Comparison of ENCODE assay signal across 9 cellular contexts in genomic region chr1:203368624-203369451, GRCh38. TPM values are rescaled to one million over a fixed set of nuclear protein-coding genes. Genes with fewer than 3 reads are reported as not detected.
DNase-seq lines count a peak whose midpoint lies in the region; ATAC-seq and TF ChIP-seq lines count a peak whose summit lies in the region.
"Had no signal": no experiment of that assay in that cellular context is flagged by ENCODE, and none has a peak within 500 bp of the region (broad histone marks: within the 10 kb centered on the region; RNA-seq: fewer than 3 reads in every experiment).

No MANE protein-coding gene starts in this region.

- H3K9me3 ChIP-seq in hepatocyte (ENCODE audit: low read depth) (no peaks in the 10 kb centered on the region), thyroid gland (no peaks in the 10 kb centered on the region)

- WGBS in hepatocyte (ENCODE audit: low lambda C conversion rate, missing lambda C conversion rate), result 78% methylated on average over 6 of the region's 6 CpGs
- 75 to 77% methylated on average over 4 to 5 of the region's 6 CpGs for WGBS in thyroid gland, 2 donors

- intact Hi-C loops in thyroid gland (cut with DNase I), result no loop called here
- intact Hi-C loops in activated naive CD4-positive, alpha-beta T cell treated with anti-CD3 and anti-CD28 coated beads for 36 hours (cut with micrococcal nuclease), result no loop called here

- H3K27ac ChIP-seq in HL-60 (replicated peaks), result no peak overlapping the region
- no peak overlapping the region for H3K27ac ChIP-seq in hepatocyte
- no peak overlapping the region for H3K27ac ChIP-seq in thyroid gland

- H3K9me2 ChIP-seq in hepatocyte (replicated peaks; ENCODE audit: insufficient read depth), result no peaks in the 10 kb centered on the region

- no peaks in the 10 kb centered on the region for H3K79me2 ChIP-seq in hepatocyte

- H3K36me3 ChIP-seq in hepatocyte (replicated peaks; ENCODE audit: insufficient read depth, low read depth) (no peaks in the 10 kb centered on the region), thyroid gland (no peaks in the 10 kb centered on the region)

- H3K27ac Mint-ChIP-seq in activated naive CD4-positive, alpha-beta T cell treated with anti-CD3 and anti-CD28 coated beads for 36 hours, result no peak overlapping the region

- DNase-seq in HL-60 (ENCODE audit: low read depth in 1 of 2, low spot score in 1 of 2) (peak; percentile 39 to 46), amniotic stem cell (lab: John Stamatoyannopoulos, UW) (peak; percentile 46), hepatocyte (ENCODE audit: low spot score) (peak; percentile 72), thyroid gland (peak; percentile 12 to 34), COR-L47 (lab: John Stamatoyannopoulos, UW) (no peak)
- no peak for DNase-seq in activated naive CD4-positive, alpha-beta T cell treated with anti-CD3 and anti-CD28 coated beads for 36 hours
- DNase-seq: central memory CD4-positive, alpha-beta T cell had no signal

- TF ChIP-seq CTCF in HL-60 (IDR thresholded peaks at IDR 0.05; ENCODE audit: insufficient read depth, low read length) (no peak), hepatocyte (IDR thresholded peaks at IDR 0.05; ENCODE audit: poor library complexity) (peak; percentile 42), thyroid gland (IDR thresholded peaks at IDR 0.05) (peak in 1 of 6 experiments; percentile 21)

- no peak overlapping the region for H3K4me2 ChIP-seq in hepatocyte

- no peaks in the 10 kb centered on the region for H4K20me1 ChIP-seq in hepatocyte (ENCODE audit: insufficient read depth, poor library complexity, severe bottlenecking)

- H3K36me3 Mint-ChIP-seq in activated naive CD4-positive, alpha-beta T cell treated with anti-CD3 and anti-CD28 coated beads for 36 hours (ENCODE audit: low read depth), result no peaks in the 10 kb centered on the region

- H3K4me3 ChIP-seq in HL-60 (replicated peaks; ENCODE audit: insufficient read depth, low read length), result no peak overlapping the region
- no peak overlapping the region for H3K4me3 ChIP-seq in hepatocyte
- no peak overlapping the region for H3K4me3 ChIP-seq in thyroid gland (replicated peaks in 1 of 3)

- H3K27me3 ChIP-seq in HL-60 (ENCODE audit: insufficient read depth, poor library complexity, severe bottlenecking), result peaks cover 3% of the 10 kb centered on the region
- no peaks in the 10 kb centered on the region for H3K27me3 ChIP-seq in hepatocyte
- no peaks in the 10 kb centered on the region for H3K27me3 ChIP-seq in thyroid gland

- H3K9me3 Mint-ChIP-seq in activated naive CD4-positive, alpha-beta T cell treated with anti-CD3 and anti-CD28 coated beads for 36 hours, result no peaks in the 10 kb centered on the region
- H3K9me3 Mint-ChIP-seq: neural crest cell had no signal

- ATAC-seq in GM18519 (IDR thresholded peaks at IDR 0.05; ENCODE audit: low FRiP score, unreplicated experiment), result no peak

- CTCF ChIA-PET in activated naive CD4-positive, alpha-beta T cell treated with anti-CD3 and anti-CD28 coated beads for 36 hours (lab: Charles Lee), result interaction anchor here (0.9 to 1.2 kb wide), 2 partner anchors 100 to 102 kb away, joined by 3 to 4 read pairs; no protein-coding TSS in a partner anchor

- H3K27me3 Mint-ChIP-seq in activated naive CD4-positive, alpha-beta T cell treated with anti-CD3 and anti-CD28 coated beads for 36 hours (ENCODE audit: low read depth), result peaks cover 5% of the 10 kb centered on the region

- no peak for TF ChIP-seq POLR2A in thyroid gland (IDR thresholded peaks at IDR 0.05)

- H2AFZ ChIP-seq in hepatocyte, result no peak overlapping the region

- H3K4me1 ChIP-seq in hepatocyte (ENCODE audit: insufficient read depth) (peaks cover 12% of the 10 kb centered on the region), thyroid gland (peaks cover 0 to 7% of the 10 kb centered on the region in 2 donors)

- H3K4me3 Mint-ChIP-seq in activated naive CD4-positive, alpha-beta T cell treated with anti-CD3 and anti-CD28 coated beads for 36 hours, result no peak overlapping the region
- H3K4me3 Mint-ChIP-seq: neural crest cell had no signal

- H3K4me1 Mint-ChIP-seq in activated naive CD4-positive, alpha-beta T cell treated with anti-CD3 and anti-CD28 coated beads for 36 hours (ENCODE audit: low read depth), result no peaks in the 10 kb centered on the region

RNA-seq across cellular contexts. Expression of gene FMOD, which starts 17.9 kb away (rescaled TPM):
- total RNA-seq in hepatocyte (118 and 132 TPM in 2 replicates), thyroid gland (100 to 1,000 TPM in 3 of 4 donors, 10 to 100 TPM in 1; 67.7 to 173 (median 111) TPM)
- 125 and 161 TPM in 2 replicates for polyA plus RNA-seq in hepatocyte
- 1 to 10 TPM; 5.3 to 5.8 TPM for total RNA-seq in activated naive CD4-positive, alpha-beta T cell treated with anti-CD3 and anti-CD28 coated beads for 36 hours

Comparison
In these comparisons a context has a peak if more than half of its experiments do, and no peak if none do; other contexts are left out.
1. DNase-seq: peak in HL-60 (2 of 2), amniotic stem cell (single experiment), hepatocyte (single experiment) and thyroid gland (2 of 2); none in COR-L47 (single experiment) and activated naive CD4-positive, alpha-beta T cell treated with anti-CD3 and anti-CD28 coated beads for 36 hours (single experiment).
2. RNA of gene FMOD, which starts 17.9 kb away (total RNA-seq): 118 to 132 TPM in hepatocyte and 67.7 to 173 TPM in thyroid gland; 5.3 to 5.8 TPM in activated naive CD4-positive, alpha-beta T cell treated with anti-CD3 and anti-CD28 coated beads for 36 hours; every median in the first group is over 10 times any median in the second.